ENCODE assay signal across 12 cellular contexts in the genomic region with DNA sequence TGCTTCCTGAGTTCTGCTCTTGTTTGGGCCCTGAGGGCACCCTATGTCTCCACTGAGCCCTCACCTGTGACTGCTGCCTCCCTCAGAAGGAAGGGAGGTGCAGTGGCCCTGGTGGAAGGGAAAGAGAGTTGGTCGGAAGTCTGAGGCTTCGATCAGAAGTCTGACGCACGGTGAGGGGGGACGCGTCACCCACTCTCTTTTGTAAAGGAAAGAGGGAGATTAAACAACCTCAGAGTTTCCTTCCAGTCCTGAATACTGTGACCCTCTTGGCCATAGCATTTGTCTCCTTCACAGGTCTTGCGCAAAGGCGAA.
A peak's percentile ranks its signal among the peaks of the same experiment; 100 is the strongest.
DNase-seq lines count a peak whose midpoint lies in the region; ATAC-seq lines count a peak whose summit lies in the region.
"Had no signal": no experiment of that assay in that cellular context is flagged by ENCODE, and none has a peak within 500 bp of the region (broad histone marks: within the 10 kb centered on the region; RNA-seq: fewer than 3 reads in every experiment).

No MANE protein-coding gene starts in this region.

- peaks cover 44% of the 10 kb centered on the region for H3K4me1 Mint-ChIP-seq in activated T-cell treated with anti-CD3 and anti-CD28 coated beads, Interleukin-2, amount 50 U/mL, for 24 hours (ENCODE audit: low read depth)

- peak; percentile 61 to 73 for DNase-seq in Kasumi-1 (lab: John Stamatoyannopoulos, UW)
- peak; percentile 64 for DNase-seq in activated T-cell treated with anti-CD3 and anti-CD28 coated beads, Interleukin-2, amount 50 U/mL, for 24 hours
- peak; percentile 35 to 49 for DNase-seq in stimulated activated CD8-positive, alpha-beta memory T cell treated with anti-CD3 and anti-CD28 coated beads, Interleukin-15, amount 100 ng/mL, for 48 hours (ENCODE audit: low read depth in 2 of 2)
- DNase-seq in nucleus accumbens (lab: John Stamatoyannopoulos, UW), result no peak
- DNase-seq in NCI-H1092 (lab: John Stamatoyannopoulos, UW), result no peak
- no peak for DNase-seq in AML-193 (lab: John Stamatoyannopoulos, UW)
- DNase-seq: DND-41, heart left ventricle, NCI-H748 treated with DMSO at 0.1 percent for 48 hours had no signal

- no peaks in the 10 kb centered on the region for H3K27me3 Mint-ChIP-seq in activated T-cell treated with anti-CD3 and anti-CD28 coated beads, Interleukin-2, amount 50 U/mL, for 24 hours

- no peaks in the 10 kb centered on the region for H3K9me3 Mint-ChIP-seq in activated T-cell treated with anti-CD3 and anti-CD28 coated beads, Interleukin-2, amount 50 U/mL, for 24 hours

- peak overlapping the region; percentile 49 for H3K27ac ChIP-seq in layer of hippocampus (ENCODE audit: low read depth, low read length)
- H3K27ac ChIP-seq: HL-60 had no signal

- H3K27me3 ChIP-seq in layer of hippocampus (ENCODE audit: control insufficient read depth, insufficient read depth, low read length), result no peaks in the 10 kb centered on the region
- H3K27me3 ChIP-seq: heart left ventricle had no signal

- peaks cover 21% of the 10 kb centered on the region for H3K36me3 Mint-ChIP-seq in activated T-cell treated with anti-CD3 and anti-CD28 coated beads, Interleukin-2, amount 50 U/mL, for 24 hours (ENCODE audit: low read depth)

- peak overlapping the region; percentile 21 for H3K4me3 Mint-ChIP-seq in activated T-cell treated with anti-CD3 and anti-CD28 coated beads, Interleukin-2, amount 50 U/mL, for 24 hours

- no peak for ATAC-seq in HG03521 (IDR thresholded peaks at IDR 0.05; ENCODE audit: unreplicated experiment)

- peak overlapping the region; percentile 90 for H3K27ac Mint-ChIP-seq in activated T-cell treated with anti-CD3 and anti-CD28 coated beads, Interleukin-2, amount 50 U/mL, for 24 hours

Comparison
In these comparisons a context has a peak if more than half of its experiments do, and no peak if none do; other contexts are left out.
1. DNase-seq: peak in Kasumi-1 (2 of 2), activated T-cell treated with anti-CD3 and anti-CD28 coated beads, Interleukin-2, amount 50 U/mL, for 24 hours (single experiment) and stimulated activated CD8-positive, alpha-beta memory T cell treated with anti-CD3 and anti-CD28 coated beads, Interleukin-15, amount 100 ng/mL, for 48 hours (2 of 2); none in nucleus accumbens (0 of 56), NCI-H1092 (single experiment) and AML-193 (0 of 2).